In the genomic region with DNA sequence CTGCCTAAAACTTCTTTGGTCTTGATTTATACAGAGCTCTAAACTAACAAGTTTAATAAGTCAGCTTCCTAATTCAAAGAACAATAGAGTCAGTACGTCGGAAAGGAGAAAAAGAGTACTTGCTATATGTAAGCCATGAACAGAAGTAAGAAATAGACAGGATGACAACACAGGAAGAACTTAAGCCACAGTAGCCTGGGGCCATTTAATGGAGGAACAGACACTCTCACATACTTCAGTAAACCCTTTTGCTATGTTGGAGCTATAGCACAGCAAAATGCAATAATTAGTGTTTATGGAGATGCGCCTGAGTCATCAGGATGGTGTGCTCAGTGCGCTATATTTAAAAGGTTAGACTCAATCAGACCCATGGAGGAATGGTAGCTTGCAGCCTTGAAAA, we compare ENCODE assay signal across 20 cellular contexts.
DNase-seq lines count a peak whose midpoint lies in the region; ATAC-seq lines count a peak whose summit lies in the region.
"Had no signal": no experiment of that assay in that cellular context is flagged by ENCODE, and none has a peak within 500 bp of the region (broad histone marks: within the 10 kb centered on the region; RNA-seq: fewer than 3 reads in every experiment).

No MANE protein-coding gene starts in this region.

- no peak overlapping the region for H3K9ac ChIP-seq in trophoblast cell (ENCODE audit: low read length)

- no peak overlapping the region for H3K18ac ChIP-seq in trophoblast cell (ENCODE audit: low read length)

- intact Hi-C loops in head of caudate nucleus (cut with DNase I) = no loop called here

- no peak overlapping the region for H3K4me3 ChIP-seq in trophoblast cell (ENCODE audit: low read depth, low read length)
- H3K4me3 ChIP-seq: vagina had no signal

- H4K12ac ChIP-seq in trophoblast cell (ENCODE audit: low read depth, low read length) = no peak overlapping the region

- H3K23ac ChIP-seq in trophoblast cell (ENCODE audit: low read length) = no peak overlapping the region

- H3K4me2 ChIP-seq in trophoblast cell (ENCODE audit: low read length) = peak overlapping the region; percentile 1

- H3K14ac ChIP-seq in trophoblast cell (ENCODE audit: low read length) = no peak overlapping the region

- H2AFZ ChIP-seq in trophoblast cell (ENCODE audit: insufficient read depth, low read length, poor library complexity) = no peak overlapping the region

- H3K36me3 ChIP-seq in trophoblast cell (ENCODE audit: control insufficient read depth in 1 of 2, insufficient read depth in 2 of 2, low read length in 2 of 2) = no peaks in the 10 kb centered on the region
- H3K36me3 ChIP-seq: vagina had no signal

- H3K79me1 ChIP-seq in trophoblast cell (ENCODE audit: low read length) = peaks cover 6% of the 10 kb centered on the region

- H3K27ac ChIP-seq in trophoblast cell (ENCODE audit: low read depth, low read length) = peak overlapping the region; percentile 89
- H3K27ac ChIP-seq: vagina had no signal

- H3K4me1 ChIP-seq in trophoblast cell (ENCODE audit: control insufficient read depth in 1 of 2, insufficient read depth in 2 of 2, low read length in 2 of 2) = peaks cover 3 to 8% of the 10 kb centered on the region in 2 experiments

- no peak overlapping the region for H4K91ac ChIP-seq in trophoblast cell (ENCODE audit: low read depth, low read length)

- peak overlapping the region; percentile 32 for H2BK5ac ChIP-seq in trophoblast cell (ENCODE audit: low read depth, low read length, poor library complexity)

- H4K8ac ChIP-seq in trophoblast cell (ENCODE audit: low read depth, low read length) = no peak overlapping the region

- no peak overlapping the region for H3K4ac ChIP-seq in trophoblast cell (ENCODE audit: low read depth, low read length)

- H2BK120ac ChIP-seq in trophoblast cell (ENCODE audit: insufficient read depth, low read length, poor library complexity) = no peak overlapping the region

- H3K9me3 ChIP-seq in trophoblast cell (ENCODE audit: insufficient read depth, low read depth, low read length) = no peaks in the 10 kb centered on the region
- H3K9me3 ChIP-seq: vagina had no signal

- H2BK12ac ChIP-seq in trophoblast cell (ENCODE audit: low read length) = no peak overlapping the region

- DNase-seq in NCI-H748 (lab: John Stamatoyannopoulos, UW; ENCODE audit: unreplicated experiment) = peak; percentile 49
- DNase-seq in NCI-H748 treated with DMSO at 0.1 percent for 48 hours (lab: John Stamatoyannopoulos, UW) = no peak
- DNase-seq in NCI-H226 = peak; percentile 58
- DNase-seq in ecto neural progenitor cell (ENCODE audit: low spot score) = peak; percentile 9
- DNase-seq in trophoblast cell = peak; percentile 74 to 89
- no peak for DNase-seq in head of caudate nucleus
- no peak for DNase-seq in inferior parietal cortex (ENCODE audit: extremely low spot score)
- DNase-seq: activated CD8-positive, alpha-beta memory T cell treated with anti-CD3 and anti-CD28 coated beads for 24 hours; activated naive CD4-positive, alpha-beta T cell treated with anti-CD3 and anti-CD28 coated beads, Interleukin-2, amount 50 U/mL, for 16 hours; activated T-cell treated with anti-CD3 and anti-CD28 coated beads, Interleukin-2, amount 50 U/mL, for 48 hours; C1 segment of cervical spinal cord; DMS 273 treated with DMSO at 0.1 percent for 48 hours; effector CD8-positive, alpha-beta T cell; H9; NCI-H187 treated with DMSO at 0.1 percent for 48 hours; NCI-H510A had no signal

- ATAC-seq in GM18511 (IDR thresholded peaks at IDR 0.05; ENCODE audit: unreplicated experiment) = no peak
- ATAC-seq: activated CD4-positive, CD25-positive, alpha-beta regulatory T cell treated with anti-CD3 and anti-CD28 coated beads, Interleukin-2, amount 50 U/mL, for 24 hours; natural killer cell treated with Interleukin-12 subunit alpha and Interleukin-12 subunit beta and Interleukin-15 and Interleukin-18, amount 100 ng/mL, for 72 hours had no signal

- no peak overlapping the region for H2AK5ac ChIP-seq in trophoblast cell (ENCODE audit: low read length)

- no peaks in the 10 kb centered on the region for H3K27me3 ChIP-seq in trophoblast cell (ENCODE audit: insufficient read depth, low read length)
- H3K27me3 ChIP-seq: vagina had no signal

- no CpG with 5 or more reads among the region's 4 CpGs for WGBS in trophoblast cell (ENCODE audit: extremely low coverage, insufficient coverage, insufficient read length)

- no peaks in the 10 kb centered on the region for H3K79me2 ChIP-seq in trophoblast cell (ENCODE audit: control insufficient read depth, insufficient read depth, low read length, poor library complexity)

Comparison
In these comparisons a context has a peak if more than half of its experiments do, and no peak if none do; other contexts are left out.
1. DNase-seq: peak in NCI-H748 (single experiment), NCI-H226 (single experiment), ecto neural progenitor cell (single experiment) and trophoblast cell (2 of 2); none in NCI-H748 treated with DMSO at 0.1 percent for 48 hours (single experiment), head of caudate nucleus (0 of 42) and inferior parietal cortex (single experiment).